ENCODE assay signal across 19 cellular contexts in genomic region chr5:31952034-31952433, GRCh38.
DNase-seq lines count a peak whose midpoint lies in the region; ATAC-seq, FAIRE-seq and TF ChIP-seq lines count a peak whose summit lies in the region.
"Had no signal": no experiment of that assay in that cellular context is flagged by ENCODE, and none has a peak within 500 bp of the region (broad histone marks: within the 10 kb centered on the region; RNA-seq: fewer than 3 reads in every experiment).

No MANE protein-coding gene starts in this region.

- ATAC-seq in SK-N-SH treated with all-trans-retinoic acid at 6 μM for 48 hours (no peak), HepG2 (no peak)
- ATAC-seq: GM12878, GM23338 had no signal

- no peak for TF ChIP-seq POLR2A in uterus (IDR thresholded peaks at IDR 0.05)
- no peak for TF ChIP-seq POLR2A in HepG2 (IDR thresholded peaks at IDR 0.05; ENCODE audit: insufficient read depth in 1 of 2, low read depth in 2 of 2, low read length in 2 of 2)

- no peaks in the 10 kb centered on the region for H3K4me1 Mint-ChIP-seq in activated naive CD4-positive, alpha-beta T cell treated with anti-CD3 and anti-CD28 coated beads, Interleukin-2, amount 10 ng/mL, durations not matched to agents 7 days and 5 days
- H3K4me1 Mint-ChIP-seq: CD8-positive, alpha-beta memory T cell had no signal

- H3K36me3 ChIP-seq in SK-N-SH (replicated peaks in 1 of 2; ENCODE audit: control insufficient read depth in 1 of 2, insufficient read depth in 2 of 2, low read length in 1 of 2) (no peaks in the 10 kb centered on the region), muscle layer of colon (ENCODE audit: insufficient read depth, low read length) (no peaks in the 10 kb centered on the region), uterus (no peaks in the 10 kb centered on the region), HepG2 (replicated peaks in 1 of 2; ENCODE audit: control insufficient read depth in 1 of 2, insufficient read depth in 2 of 2, low read length in 2 of 2) (no peaks in the 10 kb centered on the region)
- H3K36me3 ChIP-seq: BLaER1 had no signal

- no peak overlapping the region for H3K4me2 ChIP-seq in SK-N-SH
- H3K4me2 ChIP-seq in HepG2 (ENCODE audit: low read depth, low read length), result no peak overlapping the region
- H3K4me2 ChIP-seq: BLaER1, GM23338 had no signal

- BruUV-seq in HepG2 (replicated peaks; lab: Mats Ljungman, UMichigan), result no TSS peak

- intact Hi-C loops in uterus (cut with DNase I; ENCODE audit: low total_unique reads), result no loop called here
- intact Hi-C loops in HepG2 (cut with micrococcal nuclease; ENCODE audit: unreplicated experiment), result no loop called here

- H2AFZ ChIP-seq in SK-N-SH (ENCODE audit: low read depth) (no peak overlapping the region), HepG2 (ENCODE audit: low read length) (no peak overlapping the region)
- H2AFZ ChIP-seq: GM23338 had no signal

- H3K36me3 Mint-ChIP-seq in activated naive CD4-positive, alpha-beta T cell treated with anti-CD3 and anti-CD28 coated beads, Interleukin-2, amount 10 ng/mL, durations not matched to agents 7 days and 5 days, result no peaks in the 10 kb centered on the region
- H3K36me3 Mint-ChIP-seq: CD8-positive, alpha-beta memory T cell had no signal

- CTCF ChIA-PET in SK-N-SH (lab: Yijun Ruan, JAX) (no interaction called here), HepG2 (lab: Yijun Ruan, JAX; ENCODE audit: low intra/inter-chr PET ratio, low total read pairs) (no interaction called here)
- CTCF ChIA-PET in activated naive CD4-positive, alpha-beta T cell treated with anti-CD3 and anti-CD28 coated beads, Interleukin-2, amount 10 ng/mL, durations not matched to agents 7 days and 5 days (lab: Charles Lee), result no interaction called here

- FAIRE-seq in D721Med (lab: Jason Lieb, UNC) (no peak), HepG2 (lab: Jason Lieb, UNC) (no peak)
- FAIRE-seq: GM12878, GM18507 had no signal

- TF ChIP-seq EP300 in SK-N-SH (IDR thresholded peaks at IDR 0.05; ENCODE audit: borderline replicate concordance in 1 of 2, low read depth in 1 of 2, low read length in 1 of 2) (no peak), HepG2 (IDR thresholded peaks at IDR 0.05; ENCODE audit: low read depth in 2 of 2, low read length in 2 of 2) (no peak), HepG2 (CRISPR knock-in tag; IDR thresholded peaks at IDR 0.05; ENCODE audit: borderline replicate concordance) (no peak)

- POLR2A ChIA-PET in SK-N-SH (lab: Yijun Ruan, JAX) (no interaction called here), HepG2 (lab: Yijun Ruan, JAX) (no interaction called here)

- DNase-seq in SK-N-SH (no peak), astrocyte of the cerebellum (ENCODE audit: low read depth) (peak; percentile 38), uterus (no peak), D721Med (ENCODE audit: insufficient read length, low spot score) (no peak), HepG2 (ENCODE audit: low spot score) (no peak)
- DNase-seq in activated naive CD4-positive, alpha-beta T cell treated with anti-CD3 and anti-CD28 coated beads, Interleukin-2, amount 10 ng/mL, durations not matched to agents 7 days and 5 days, result no peak
- DNase-seq: AML-193; Caco-2; CD8-positive, alpha-beta memory T cell; DMS79; H9; IMR-90 had no signal

- no peaks in the 10 kb centered on the region for H3K27me3 ChIP-seq in SK-N-SH (ENCODE audit: insufficient read depth)
- H3K27me3 ChIP-seq in muscle layer of colon (ENCODE audit: control insufficient read depth in 1 of 2, insufficient read depth in 2 of 2, low read length in 2 of 2), result no peaks in the 10 kb centered on the region
- H3K27me3 ChIP-seq in uterus, result no peaks in the 10 kb centered on the region
- H3K27me3 ChIP-seq in HepG2 (ENCODE audit: control insufficient read depth in 1 of 2, insufficient read depth in 2 of 2, low read length in 2 of 2), result peaks cover 0 to 2% of the 10 kb centered on the region in 2 experiments; a peak in 2 of 5 replicates
- H3K27me3 ChIP-seq: BLaER1 had no signal

- H4K20me1 ChIP-seq in SK-N-SH (ENCODE audit: insufficient read depth) (no peaks in the 10 kb centered on the region), HepG2 (ENCODE audit: insufficient read depth, low read length) (no peaks in the 10 kb centered on the region)
- H4K20me1 ChIP-seq: BLaER1 had no signal

- no peak overlapping the region for H3K27ac Mint-ChIP-seq in activated naive CD4-positive, alpha-beta T cell treated with anti-CD3 and anti-CD28 coated beads, Interleukin-2, amount 10 ng/mL, durations not matched to agents 7 days and 5 days
- H3K27ac Mint-ChIP-seq: GM23338, H9 had no signal

- H3K4me1 ChIP-seq in SK-N-SH (ENCODE audit: control insufficient read depth in 1 of 2, insufficient read depth in 2 of 2, low read depth in 1 of 2, low read length in 1 of 2), result peaks cover 0 to 5% of the 10 kb centered on the region in 2 experiments; a peak in 2 of 4 replicates
- H3K4me1 ChIP-seq in muscle layer of colon (ENCODE audit: insufficient read depth, low read length), result peaks cover 7% of the 10 kb centered on the region
- peaks cover 6 to 24% of the 10 kb centered on the region in 2 donors for H3K4me1 ChIP-seq in uterus
- no peaks in the 10 kb centered on the region for H3K4me1 ChIP-seq in HepG2 (ENCODE audit: insufficient read depth, low read length)
- H3K4me1 ChIP-seq: BLaER1, Caco-2 had no signal

- no peaks in the 10 kb centered on the region for H3K9me2 ChIP-seq in SK-N-SH

- H3K4me3 Mint-ChIP-seq in activated naive CD4-positive, alpha-beta T cell treated with anti-CD3 and anti-CD28 coated beads, Interleukin-2, amount 10 ng/mL, durations not matched to agents 7 days and 5 days, result no peak overlapping the region
- H3K4me3 Mint-ChIP-seq: CD8-positive, alpha-beta memory T cell; GM23338; H9 had no signal

- H3K9me3 ChIP-seq in SK-N-SH (no peaks in the 10 kb centered on the region), muscle layer of colon (ENCODE audit: low read length) (no peaks in the 10 kb centered on the region), uterus (no peaks in the 10 kb centered on the region), HepG2 (ENCODE audit: low read length) (no peaks in the 10 kb centered on the region)
- H3K9me3 ChIP-seq: BLaER1, Caco-2 had no signal

- TF ChIP-seq CTCF in SK-N-SH (IDR thresholded peaks at IDR 0.05) (no peak), astrocyte of the cerebellum (IDR thresholded peaks at IDR 0.05; ENCODE audit: low read depth, low read length, missing control alignments) (no peak), uterus (IDR thresholded peaks at IDR 0.05) (no peak), D721Med (IDR thresholded peaks at IDR 0.05; ENCODE audit: insufficient read depth, missing control alignments) (no peak), HepG2 (CRISPR knock-in tag; IDR thresholded peaks at IDR 0.05) (no peak)

- no peak for TF ChIP-seq RAD21 in SK-N-SH (IDR thresholded peaks at IDR 0.05; ENCODE audit: low read length)
- no peak for TF ChIP-seq RAD21 in HepG2 (CRISPR knock-in tag; IDR thresholded peaks at IDR 0.05)

- H3K27ac ChIP-seq in SK-N-SH (ENCODE audit: low read depth in 2 of 2, low read length in 1 of 2) (no peak overlapping the region), muscle layer of colon (ENCODE audit: low read depth, low read length) (peak overlapping the region; percentile 19), uterus (peak overlapping the region; percentile 2 to 67), HepG2 (ENCODE audit: extremely low read length, insufficient read depth, low read length) (no peak overlapping the region)
- H3K27ac ChIP-seq: 22Rv1, BLaER1 had no signal

- H3K4me3 ChIP-seq in SK-N-SH (ENCODE audit: low read depth in 2 of 2, low read length in 1 of 2) (no peak overlapping the region), astrocyte of the cerebellum (ENCODE audit: low read depth, low read length) (no peak overlapping the region), muscle layer of colon (ENCODE audit: low read depth in 1 of 2, low read length in 2 of 2) (no peak overlapping the region), uterus (no peak overlapping the region), HepG2 (replicated peaks in 1 of 3; ENCODE audit: insufficient read depth in 1 of 3, low read depth in 2 of 3, low read length in 3 of 3) (no peak overlapping the region)
- H3K4me3 ChIP-seq: BLaER1, GM12878, GM23338 had no signal

- no peaks in the 10 kb centered on the region for H3F3A ChIP-seq in SK-N-SH (replicated peaks; ENCODE audit: insufficient read depth)

- H3K9ac ChIP-seq in SK-N-SH, result no peak overlapping the region
- H3K9ac ChIP-seq in muscle layer of colon (ENCODE audit: low read length), result no peak overlapping the region
- H3K9ac ChIP-seq in HepG2 (ENCODE audit: insufficient read depth, low read depth, low read length), result no peak overlapping the region
- H3K9ac ChIP-seq: BLaER1 had no signal

- H3K79me2 ChIP-seq in SK-N-SH (ENCODE audit: insufficient read depth) (no peaks in the 10 kb centered on the region), HepG2 (ENCODE audit: insufficient read depth, low read length) (no peaks in the 10 kb centered on the region)

- H3K27me3 Mint-ChIP-seq in activated naive CD4-positive, alpha-beta T cell treated with anti-CD3 and anti-CD28 coated beads, Interleukin-2, amount 10 ng/mL, durations not matched to agents 7 days and 5 days, result no peaks in the 10 kb centered on the region

- no peaks in the 10 kb centered on the region for H3K9me3 Mint-ChIP-seq in activated naive CD4-positive, alpha-beta T cell treated with anti-CD3 and anti-CD28 coated beads, Interleukin-2, amount 10 ng/mL, durations not matched to agents 7 days and 5 days
- H3K9me3 Mint-ChIP-seq: GM23338, H9 had no signal

- in situ Hi-C loops in astrocyte of the cerebellum (cut with HindIII; ENCODE audit: low sequenced_read_pairs) (no loop called here), HepG2 (cut with HindIII; ENCODE audit: extremely low pct_ligation_motif_present, low pct_unique_long_range_greater_than_20kb) (no loop called here)

TF ChIP-seq in SK-N-SH, 30 proteins besides CTCF, POLR2A, EP300 and RAD21 (continues in another document):
- TF ChIP-seq JUND (IDR thresholded peaks at IDR 0.05) (no peak), NRF1 (IDR thresholded peaks at IDR 0.05; ENCODE audit: low read depth, low read length) (no peak)

TF ChIP-seq in HepG2, 621 proteins besides CTCF, POLR2A, EP300 and RAD21 (continues in another document):
- TF ChIP-seq ZFP1 (CRISPR knock-in tag; IDR thresholded peaks at IDR 0.05) (no peak), CBX5 (CRISPR knock-in tag; IDR thresholded peaks at IDR 0.05; ENCODE audit: borderline replicate concordance) (no peak), ZNF747 (CRISPR knock-in tag; IDR thresholded peaks at IDR 0.05; ENCODE audit: borderline replicate concordance) (no peak), TAF15 (IDR thresholded peaks at IDR 0.05; ENCODE audit: low read depth, low read length, poor library complexity, severe bottlenecking) (no peak)

Comparison
In these comparisons a context has a peak if more than half of its experiments do, and no peak if none do; other contexts are left out.
1. H3K27ac ChIP-seq: peak in muscle layer of colon (single experiment) and uterus (2 of 2); none in SK-N-SH (0 of 2) and HepG2 (single experiment).